In the genomic region with DNA sequence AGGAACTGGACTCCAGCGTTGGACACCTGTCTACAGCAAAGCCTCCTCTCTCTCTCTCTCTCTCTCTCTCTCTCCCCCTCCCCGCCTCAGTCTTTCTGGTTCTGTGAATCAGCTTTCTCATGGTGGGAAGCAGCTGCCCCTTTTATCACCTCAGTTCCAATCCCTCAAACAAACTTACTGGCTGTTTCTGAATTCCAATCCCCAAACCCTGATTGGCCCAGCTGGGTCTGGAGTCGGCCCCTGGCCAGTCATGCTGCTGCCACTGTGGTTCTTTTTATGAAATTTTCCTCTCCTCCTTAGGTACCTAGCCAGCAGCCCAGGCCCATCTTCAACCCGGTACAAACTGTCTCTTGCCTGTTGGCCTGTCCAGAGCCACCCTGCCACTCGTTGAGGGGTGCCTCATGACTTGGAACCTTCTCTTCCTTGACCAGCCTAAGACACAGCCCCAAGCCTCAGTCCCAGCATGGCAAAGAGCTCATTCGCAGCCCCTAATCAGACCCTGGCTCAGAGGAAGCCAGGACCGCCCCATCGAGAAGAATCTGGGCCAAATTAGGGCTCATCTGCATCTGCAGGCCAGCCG, we compare ENCODE assay signal across 15 cellular contexts. TPM values are rescaled to one million over a fixed set of nuclear protein-coding genes. Genes with fewer than 3 reads are reported as not detected.
A peak's percentile ranks its signal among the peaks of the same experiment; 100 is the strongest.
DNase-seq lines count a peak whose midpoint lies in the region; TF ChIP-seq lines count a peak whose summit lies in the region.
"Had no signal": no experiment of that assay in that cellular context is flagged by ENCODE, and none has a peak within 500 bp of the region (broad histone marks: within the 10 kb centered on the region; RNA-seq: fewer than 3 reads in every experiment).

No MANE protein-coding gene starts in this region.

- 81% methylated on average over 9 of the region's 9 CpGs for WGBS in mammary epithelial cell (ENCODE audit: low coverage, missing lambda C conversion rate)

- dilution Hi-C loops in mammary epithelial cell (cut with HindIII; ENCODE audit: low sequenced_read_pairs), result no loop called here

- POLR2A ChIA-PET in CD8-positive, alpha-beta memory T cell (lab: Charles Lee), result interaction anchor here (0.6 kb wide), 1 partner anchor 139 kb away, joined by 4 read pairs; no protein-coding TSS in a partner anchor

- H3K36me3 Mint-ChIP-seq in CD8-positive, alpha-beta memory T cell, result no peaks in the 10 kb centered on the region
- no peaks in the 10 kb centered on the region for H3K36me3 Mint-ChIP-seq in nephron progenitor cell (ENCODE audit: low read depth)
- H3K36me3 Mint-ChIP-seq: activated CD4-positive, alpha-beta memory T cell treated with anti-CD3 and anti-CD28 coated beads for 36 hours had no signal

- H3K4me2 ChIP-seq in mammary epithelial cell (ENCODE audit: insufficient read depth, low read depth, low read length), result no peak overlapping the region

- TF ChIP-seq POLR2A in vagina (IDR thresholded peaks at IDR 0.05), result no peak

- H3K36me3 ChIP-seq in CD8-positive, alpha-beta memory T cell (ENCODE audit: insufficient read depth, low read length), result no peaks in the 10 kb centered on the region
- H3K36me3 ChIP-seq in HUES6 (ENCODE audit: control insufficient read depth, insufficient read depth, low read length) (no peaks in the 10 kb centered on the region), mammary epithelial cell (ENCODE audit: insufficient read depth, low read length) (no peaks in the 10 kb centered on the region), vagina (no peaks in the 10 kb centered on the region)
- H3K36me3 ChIP-seq: suprapubic skin had no signal

- H2AFZ ChIP-seq in mammary epithelial cell (ENCODE audit: low read depth, low read length), result peak overlapping the region; percentile 26

- H3K4me3 Mint-ChIP-seq in CD8-positive, alpha-beta memory T cell, result peak overlapping the region in 1 of 7 donors; percentile 24
- H3K4me3 Mint-ChIP-seq in nephron progenitor cell, result no peak overlapping the region
- H3K4me3 Mint-ChIP-seq: activated CD4-positive, alpha-beta memory T cell treated with anti-CD3 and anti-CD28 coated beads for 36 hours had no signal

- no peaks in the 10 kb centered on the region for H3K79me2 ChIP-seq in mammary epithelial cell (ENCODE audit: insufficient read depth, low read length)

- H3K9ac ChIP-seq in HUES6 (ENCODE audit: low read length) (peak overlapping the region; percentile 13), mammary epithelial cell (ENCODE audit: insufficient read depth, low read length) (no peak overlapping the region)

- in situ Hi-C loops in mammary epithelial cell (cut with MboI; ENCODE audit: low sequenced_read_pairs in 2 of 2), result no loop called here

- no peak for DNase-seq in CD8-positive, alpha-beta memory T cell
- DNase-seq in mammary epithelial cell, result no peak
- no peak for DNase-seq in nephron progenitor cell
- no peak for DNase-seq in vagina (ENCODE audit: extremely low spot score in 2 of 2)
- DNase-seq in activated effector memory CD4-positive, alpha-beta T cell treated with Interleukin-2 at 50 U/mL for 16 hours, result no peak
- no peak for DNase-seq in activated effector memory CD4-positive, alpha-beta T cell treated with anti-CD3 and anti-CD28 coated beads, Interleukin-2, amount 50 U/mL, for 16 hours
- DNase-seq: activated CD4-positive, alpha-beta memory T cell treated with anti-CD3 and anti-CD28 coated beads for 36 hours; activated naive CD4-positive, alpha-beta T cell; effector memory CD4-positive, alpha-beta T cell; foreskin fibroblast; MM.1S had no signal

- H3K9me3 Mint-ChIP-seq in CD8-positive, alpha-beta memory T cell, result no peaks in the 10 kb centered on the region
- H3K9me3 Mint-ChIP-seq in nephron progenitor cell, result no peaks in the 10 kb centered on the region
- H3K9me3 Mint-ChIP-seq: activated CD4-positive, alpha-beta memory T cell treated with anti-CD3 and anti-CD28 coated beads for 36 hours had no signal

- H3K27ac ChIP-seq in CD8-positive, alpha-beta memory T cell (ENCODE audit: low read depth, low read length), result no peak overlapping the region
- no peak overlapping the region for H3K27ac ChIP-seq in HUES6 (ENCODE audit: low read depth, low read length)
- no peak overlapping the region for H3K27ac ChIP-seq in mammary epithelial cell (ENCODE audit: insufficient read depth, low read depth, low read length)
- no peak overlapping the region for H3K27ac ChIP-seq in vagina
- H3K27ac ChIP-seq: HL-60, suprapubic skin had no signal

- H3K4me1 Mint-ChIP-seq in CD8-positive, alpha-beta memory T cell, result peaks cover 6 to 11% (median 9%) of the 10 kb centered on the region in 3 donors
- peaks cover 17% of the 10 kb centered on the region for H3K4me1 Mint-ChIP-seq in nephron progenitor cell

- H3K9me3 ChIP-seq in CD8-positive, alpha-beta memory T cell (ENCODE audit: low read length), result no peaks in the 10 kb centered on the region
- H3K9me3 ChIP-seq in HUES6 (ENCODE audit: control insufficient read depth, insufficient read depth, low read depth, low read length) (no peaks in the 10 kb centered on the region), mammary epithelial cell (replicated peaks; ENCODE audit: insufficient read depth, low read length) (no peaks in the 10 kb centered on the region), vagina (no peaks in the 10 kb centered on the region)
- H3K9me3 ChIP-seq: suprapubic skin had no signal

- peaks cover 3% of the 10 kb centered on the region for H3K4me1 ChIP-seq in CD8-positive, alpha-beta memory T cell (ENCODE audit: insufficient read depth, low read length)
- H3K4me1 ChIP-seq in HUES6 (ENCODE audit: control insufficient read depth, insufficient read depth, low read length) (peaks cover 7% of the 10 kb centered on the region; the same call in 1 of the 2 replicates), mammary epithelial cell (ENCODE audit: insufficient read depth, low read length) (no peaks in the 10 kb centered on the region), vagina (no peaks in the 10 kb centered on the region)

- no peaks in the 10 kb centered on the region for H3K27me3 ChIP-seq in CD8-positive, alpha-beta memory T cell (ENCODE audit: insufficient read depth, low read length, poor library complexity, severe bottlenecking)
- H3K27me3 ChIP-seq in HUES6 (ENCODE audit: control insufficient read depth, insufficient read depth, low read length) (no peaks in the 10 kb centered on the region), mammary epithelial cell (ENCODE audit: insufficient read depth, low read length) (no peaks in the 10 kb centered on the region), vagina (no peaks in the 10 kb centered on the region)
- H3K27me3 ChIP-seq: suprapubic skin had no signal

- H3K4me3 ChIP-seq in CD8-positive, alpha-beta memory T cell (ENCODE audit: low read length), result no peak overlapping the region
- H3K4me3 ChIP-seq in HUES6 (ENCODE audit: low read depth, low read length), result no peak overlapping the region
- H3K4me3 ChIP-seq in mammary epithelial cell (replicated peaks in 1 of 3; ENCODE audit: insufficient read depth in 1 of 3, low read depth in 2 of 3, low read length in 3 of 3), result no peak overlapping the region
- no peak overlapping the region for H3K4me3 ChIP-seq in vagina
- H3K4me3 ChIP-seq: GM12878, suprapubic skin had no signal

- H4K20me1 ChIP-seq in mammary epithelial cell (ENCODE audit: insufficient read depth, low read length), result no peaks in the 10 kb centered on the region

- H3K27me3 Mint-ChIP-seq in CD8-positive, alpha-beta memory T cell, result peaks cover 0 to 4% of the 10 kb centered on the region in 2 donors
- H3K27me3 Mint-ChIP-seq in nephron progenitor cell (ENCODE audit: low read depth, poor library complexity), result peaks cover 4% of the 10 kb centered on the region
- H3K27me3 Mint-ChIP-seq: activated CD4-positive, alpha-beta memory T cell treated with anti-CD3 and anti-CD28 coated beads for 36 hours had no signal

- TF ChIP-seq CTCF in mammary epithelial cell (conservative IDR thresholded peaks at IDR 0.05 in 1 of 2, IDR thresholded peaks at IDR 0.05 in 1 of 2; ENCODE audit: extremely low read depth in 1 of 2, insufficient read depth in 1 of 2, low read depth in 1 of 2, low read length in 2 of 2), result no peak
- no peak for TF ChIP-seq CTCF in nephron progenitor cell (IDR thresholded peaks at IDR 0.05)
- no peak for TF ChIP-seq CTCF in vagina (IDR thresholded peaks at IDR 0.05)

- CTCF ChIA-PET in CD8-positive, alpha-beta memory T cell (lab: Charles Lee), result interaction anchor here (1.6 to 9.0 kb wide), 4 partner anchors 8 to 126 kb away, joined by 4 to 71 read pairs (median 31); partner anchors contain the start of genes MORN3, ORAI1 and RHOF
- CTCF ChIA-PET in mammary epithelial cell (lab: Charles Lee; ENCODE audit: low non-redundant PET), result no interaction called here

- no TSS peak for BruUV-seq in mammary epithelial cell (replicated peaks; lab: Mats Ljungman, UMichigan)

- intact Hi-C loops in mammary epithelial cell (cut with micrococcal nuclease), result no loop called here
- intact Hi-C loops in vagina (cut with DNase I), result no loop called here

- peak overlapping the region in 6 of 8 donors; percentile 7 to 88 (median 59) for H3K27ac Mint-ChIP-seq in CD8-positive, alpha-beta memory T cell
- peak overlapping the region; percentile 87 for H3K27ac Mint-ChIP-seq in nephron progenitor cell
- H3K27ac Mint-ChIP-seq: activated CD4-positive, alpha-beta memory T cell treated with anti-CD3 and anti-CD28 coated beads for 36 hours had no signal

RNA-seq across cellular contexts. Expression of gene MORN3, which starts 9.4 kb away (rescaled TPM):
- total RNA-seq in CD8-positive, alpha-beta memory T cell, result 1 to 10 TPM; 1.8 to 2.5 TPM
- polyA plus RNA-seq in CD8-positive, alpha-beta memory T cell, result 6.5 TPM
- total RNA-seq in mammary epithelial cell (not detected), vagina (not detected)
- 0.01 TPM for polyA plus RNA-seq in mammary epithelial cell
- not detected for polyA minus RNA-seq in mammary epithelial cell

RNA-seq across cellular contexts. Expression of gene TMEM120B, which starts 33.7 kb away (rescaled TPM):
- total RNA-seq in CD8-positive, alpha-beta memory T cell, result 10 to 100 TPM; 12.5 to 15.2 TPM
- 3.9 TPM for polyA plus RNA-seq in CD8-positive, alpha-beta memory T cell
- total RNA-seq in mammary epithelial cell (10 to 100 TPM; 15.8 to 19.5 TPM), vagina (3.9 TPM)
- polyA plus RNA-seq in mammary epithelial cell, result 10.6 TPM
- polyA minus RNA-seq in mammary epithelial cell, result 33.7 TPM

RNA-seq across cellular contexts. Expression of gene ORAI1, which starts 52.5 kb away (rescaled TPM):
- 10 to 100 TPM; 61.9 to 64.7 TPM for total RNA-seq in CD8-positive, alpha-beta memory T cell
- 237 TPM for polyA plus RNA-seq in CD8-positive, alpha-beta memory T cell
- 10 to 100 TPM in 1 of 2 donors, 1 to 10 TPM in 1; 3.3 to 23.1 TPM for total RNA-seq in mammary epithelial cell
- 21.8 TPM for polyA plus RNA-seq in mammary epithelial cell
- 10.4 TPM for polyA minus RNA-seq in mammary epithelial cell
- 18.2 TPM for total RNA-seq in vagina
